Comparison of ENCODE assay signal across 8 cellular contexts in genomic region chr21:42495765-42496119, GRCh38. TPM values are rescaled to one million over a fixed set of nuclear protein-coding genes. Genes with fewer than 3 reads are reported as not detected.
A peak's percentile ranks its signal among the peaks of the same experiment; 100 is the strongest.
DNase-seq lines count a peak whose midpoint lies in the region; ATAC-seq and TF ChIP-seq lines count a peak whose summit lies in the region.

No MANE protein-coding gene starts in this region.

- H3K36me3 Mint-ChIP-seq in activated naive CD8-positive, alpha-beta T cell: no peaks in the 10 kb centered on the region

- TF ChIP-seq POLR2A in stomach (IDR thresholded peaks at IDR 0.05): no peak

- intact Hi-C loops in stomach (cut with DNase I; ENCODE audit: low total_unique reads): no loop called here

- TF ChIP-seq CTCF in SK-N-SH (IDR thresholded peaks at IDR 0.05) (no peak), stomach (IDR thresholded peaks at IDR 0.05) (peak in 1 of 7 experiments; percentile 18)

- H3K9ac ChIP-seq in SK-N-SH: peak overlapping the region; percentile 33; the same call in 1 of the 2 replicates

- H3K4me3 ChIP-seq in SK-N-SH (ENCODE audit: low read depth in 2 of 2, low read length in 1 of 2) (peak overlapping the region; percentile 78 to 81), stomach (peak overlapping the region; percentile 62 to 68 (median 64))

- H3K4me1 ChIP-seq in SK-N-SH (ENCODE audit: control insufficient read depth in 1 of 2, insufficient read depth in 2 of 2, low read depth in 1 of 2, low read length in 1 of 2): peaks cover 5 to 18% of the 10 kb centered on the region in 2 experiments; a peak in 3 of 4 replicates
- H3K4me1 ChIP-seq in stomach: peaks cover 11 to 27% (median 18%) of the 10 kb centered on the region in 4 donors

- H3K4me1 Mint-ChIP-seq in activated naive CD8-positive, alpha-beta T cell (ENCODE audit: low read depth): peaks cover 12% of the 10 kb centered on the region

- H3K9me3 ChIP-seq in SK-N-SH (no peaks in the 10 kb centered on the region), stomach (no peaks in the 10 kb centered on the region)

- ATAC-seq in SK-N-SH treated with all-trans-retinoic acid at 6 μM for 48 hours: no peak
- ATAC-seq in HG03354 (IDR thresholded peaks at IDR 0.05; ENCODE audit: poor library complexity, severe bottlenecking, unreplicated experiment): peak; percentile 20

- TF ChIP-seq RAD21 in SK-N-SH (IDR thresholded peaks at IDR 0.05; ENCODE audit: low read length): no peak

- WGBS in SK-N-SH (ENCODE audit: low lambda C conversion rate): 5% methylated on average over 11 of the region's 18 CpGs
- 1 to 3% (median 3%) methylated on average over 18 of the region's 18 CpGs for WGBS in stomach, 5 donors

- no peaks in the 10 kb centered on the region for H3F3A ChIP-seq in SK-N-SH (replicated peaks; ENCODE audit: insufficient read depth)

- POLR2A ChIA-PET in SK-N-SH (lab: Yijun Ruan, JAX): interaction anchor here (0.6 kb wide), 1 partner anchor 40 kb away, joined by 3 read pairs; no protein-coding TSS in a partner anchor

- TF ChIP-seq EP300 in SK-N-SH (IDR thresholded peaks at IDR 0.05; ENCODE audit: borderline replicate concordance in 1 of 2, low read depth in 1 of 2, low read length in 1 of 2) (no peak), stomach (IDR thresholded peaks at IDR 0.05) (no peak)

- DNase-seq in SK-N-SH: no peak
- DNase-seq in iPS-NIHi11 (ENCODE audit: low spot score): peak; percentile 39
- no peak for DNase-seq in stomach
- no peak for DNase-seq in D341Med (ENCODE audit: low spot score)
- no peak for DNase-seq in globus pallidus (ENCODE audit: low spot score)

- H3K36me3 ChIP-seq in SK-N-SH (replicated peaks in 1 of 2; ENCODE audit: control insufficient read depth in 1 of 2, insufficient read depth in 2 of 2, low read length in 1 of 2) (no peaks in the 10 kb centered on the region), stomach (no peaks in the 10 kb centered on the region)

- no peaks in the 10 kb centered on the region for H3K9me3 Mint-ChIP-seq in activated naive CD8-positive, alpha-beta T cell (ENCODE audit: low read depth)

- peak overlapping the region; percentile 95 for H3K4me2 ChIP-seq in SK-N-SH

- H3K4me3 Mint-ChIP-seq in activated naive CD8-positive, alpha-beta T cell: peak overlapping the region; percentile 92

- no peaks in the 10 kb centered on the region for H3K27me3 Mint-ChIP-seq in activated naive CD8-positive, alpha-beta T cell

- H3K79me2 ChIP-seq in SK-N-SH (ENCODE audit: insufficient read depth): no peaks in the 10 kb centered on the region

- peak overlapping the region; percentile 54 for H3K27ac Mint-ChIP-seq in activated naive CD8-positive, alpha-beta T cell

- H3K27me3 ChIP-seq in SK-N-SH (ENCODE audit: insufficient read depth) (no peaks in the 10 kb centered on the region), stomach (no peaks in the 10 kb centered on the region)

- peak overlapping the region; percentile 92 for H2AFZ ChIP-seq in SK-N-SH (ENCODE audit: low read depth)

- no peak overlapping the region for H3K27ac ChIP-seq in SK-N-SH (ENCODE audit: low read depth in 2 of 2, low read length in 1 of 2)
- H3K27ac ChIP-seq in stomach: peak overlapping the region; percentile 75 to 95 (median 88)

- CTCF ChIA-PET in SK-N-SH (lab: Yijun Ruan, JAX): interaction anchor here (0.8 kb wide), 1 partner anchor 679 kb away, joined by 3 read pairs; no protein-coding TSS in a partner anchor

- H4K20me1 ChIP-seq in SK-N-SH (ENCODE audit: insufficient read depth): no peaks in the 10 kb centered on the region

- H3K9me2 ChIP-seq in SK-N-SH: no peaks in the 10 kb centered on the region

TF ChIP-seq in SK-N-SH, 30 proteins besides CTCF, POLR2A, EP300 and RAD21:
- TF ChIP-seq MAX (IDR thresholded peaks at IDR 0.05; ENCODE audit: low read depth): peak; percentile 56
- no peak for TF ChIP-seq PBX3 (IDR thresholded peaks at IDR 0.05)

TF ChIP-seq in SK-N-SH treated with all-trans-retinoic acid at 6 μM for 48 hours, 23 proteins besides CTCF, POLR2A, EP300 and RAD21:
- no peak for TF ChIP-seq TCF4 (CRISPR knock-in tag; IDR thresholded peaks at IDR 0.05; ENCODE audit: borderline replicate concordance)
- TF ChIP-seq CSRNP3 (CRISPR knock-in tag; IDR thresholded peaks at IDR 0.05): no peak
- no peak for TF ChIP-seq ZC3H10 (CRISPR knock-in tag; IDR thresholded peaks at IDR 0.05)
- TF ChIP-seq PPARA (CRISPR knock-in tag; IDR thresholded peaks at IDR 0.05; ENCODE audit: borderline replicate concordance): no peak
- no peak for TF ChIP-seq GLIS3 (CRISPR knock-in tag; IDR thresholded peaks at IDR 0.05)
- no peak for TF ChIP-seq TSHZ2 (CRISPR knock-in tag; IDR thresholded peaks at IDR 0.05)
- TF ChIP-seq ZNF8 (CRISPR knock-in tag; IDR thresholded peaks at IDR 0.05): no peak
- TF ChIP-seq ZNF565 (CRISPR knock-in tag; conservative IDR thresholded peaks at IDR 0.05; ENCODE audit: low read depth): no peak
- no peak for TF ChIP-seq OSR1 (CRISPR knock-in tag; IDR thresholded peaks at IDR 0.05)
- no peak for TF ChIP-seq ZFP3 (CRISPR knock-in tag; IDR thresholded peaks at IDR 0.05)
- TF ChIP-seq ARNTL (CRISPR knock-in tag; IDR thresholded peaks at IDR 0.05; ENCODE audit: borderline replicate concordance, low read depth): no peak
- TF ChIP-seq ESRRG (CRISPR knock-in tag; IDR thresholded peaks at IDR 0.05): no peak
- TF ChIP-seq CREB5 (CRISPR knock-in tag; IDR thresholded peaks at IDR 0.05; ENCODE audit: low read depth): no peak
- TF ChIP-seq ZNF70 (CRISPR knock-in tag; IDR thresholded peaks at IDR 0.05): no peak
- TF ChIP-seq ISL1 (CRISPR knock-in tag; IDR thresholded peaks at IDR 0.05): no peak
- TF ChIP-seq RARB (CRISPR knock-in tag; IDR thresholded peaks at IDR 0.05): no peak
- no peak for TF ChIP-seq SNAI2 (CRISPR knock-in tag; IDR thresholded peaks at IDR 0.05)

RNA-seq across cellular contexts. Expression of gene RSPH1, which starts 0.3 kb away (rescaled TPM):
- polyA plus RNA-seq in SK-N-SH (2012; rRNA removed) (0.97 and 1.1 TPM in 2 replicates), stomach (1 to 10 TPM; 1.8 to 2.9 (median 2.8) TPM)
- polyA plus RNA-seq in SK-N-SH (2012; cell fraction: cytosol; rRNA removed): 1.1 and 2.1 TPM in 2 replicates
- polyA plus RNA-seq in SK-N-SH (2012; cell fraction: nucleus; rRNA removed): 0.37 and 0.67 TPM in 2 replicates
- 1 to 10 TPM in 1 of 5 donors, under 1 TPM in 3, not detected in 1; 0.37 to 8.9 (median 0.58) TPM for total RNA-seq in stomach

RNA-seq across cellular contexts. Expression of gene SLC37A1, which starts 17.9 kb away (rescaled TPM):
- polyA plus RNA-seq in SK-N-SH (2012; rRNA removed): 1.6 and 2.8 TPM in 2 replicates
- polyA plus RNA-seq in SK-N-SH (2012; cell fraction: cytosol; rRNA removed): 1.3 and 1.8 TPM in 2 replicates
- polyA plus RNA-seq in SK-N-SH (2012; cell fraction: nucleus; rRNA removed): 2.7 and 3.5 TPM in 2 replicates
- total RNA-seq in stomach: 10 to 100 TPM in 4 of 5 donors, 1 to 10 TPM in 1; 9.8 to 72.9 (median 23.9) TPM
- polyA plus RNA-seq in stomach: 10 to 100 TPM; 10.3 to 12.4 (median 11.3) TPM

Comparison
In these comparisons a context has a peak if more than half of its experiments do, and no peak if none do; other contexts are left out.
1. H3K27ac ChIP-seq: peak in stomach (5 of 5); none in SK-N-SH (0 of 2).